Comparison of ENCODE assay signal across 1 cellular context in genomic region chr6:54073487-54073886, GRCh38.
TF ChIP-seq lines count a peak whose summit lies in the region.

No MANE protein-coding gene starts in this region.

TF ChIP-seq in GM23338, 12 proteins besides CTCF, POLR2A, EP300 and RAD21 (continued from another document):
- no peak for TF ChIP-seq ZNF462 (CRISPR knock-in tag; IDR thresholded peaks at IDR 0.05)
- no peak for TF ChIP-seq EZH2phosphoT487 (IDR thresholded peaks at IDR 0.05; ENCODE audit: unreplicated experiment)
- TF ChIP-seq POLR2AphosphoS5 (IDR thresholded peaks at IDR 0.05; ENCODE audit: low read depth) = no peak
- TF ChIP-seq JUNB (IDR thresholded peaks at IDR 0.05; ENCODE audit: unreplicated experiment) = no peak
